9 cellular contexts compared by ENCODE assay signal in genomic region chr1:247906504-247907047, GRCh38.
DNase-seq lines count a peak whose midpoint lies in the region; ATAC-seq and TF ChIP-seq lines count a peak whose summit lies in the region.
"Had no signal": no experiment of that assay in that cellular context is flagged by ENCODE, and none has a peak within 500 bp of the region (broad histone marks: within the 10 kb centered on the region; RNA-seq: fewer than 3 reads in every experiment).

No MANE protein-coding gene starts in this region.

- H3K9me3 Mint-ChIP-seq in activated naive CD4-positive, alpha-beta T cell treated with anti-CD3 and anti-CD28 coated beads, Interleukin-2, amount 10 ng/mL, durations not matched to agents 7 days and 5 days = peaks cover 1% of the 10 kb centered on the region
- peaks cover 6 to 26% of the 10 kb centered on the region in 2 donors for H3K9me3 Mint-ChIP-seq in stimulated activated naive CD8-positive, alpha-beta T cell treated with anti-CD3 and anti-CD28 coated beads, Interleukin-15, amount 100 ng/mL, for 72 hours

- no peak for DNase-seq in activated naive CD4-positive, alpha-beta T cell treated with anti-CD3 and anti-CD28 coated beads, Interleukin-2, amount 10 ng/mL, durations not matched to agents 7 days and 5 days
- DNase-seq in activated naive CD4-positive, alpha-beta T cell (lab: John Stamatoyannopoulos, UW) = no peak
- DNase-seq in SW480 (ENCODE audit: low spot score) (peak; percentile 91), fibroblast of mammary gland (ENCODE audit: low read depth) (peak; percentile 39), COR-L47 (lab: John Stamatoyannopoulos, UW) (no peak), GM20000 (ENCODE audit: low spot score) (no peak)
- DNase-seq in stimulated activated naive CD8-positive, alpha-beta T cell treated with anti-CD3 and anti-CD28 coated beads, Interleukin-15, amount 100 ng/mL, for 72 hours = peak in 1 of 2 donors; percentile 49
- DNase-seq in effector CD8-positive, alpha-beta T cell (lab: John Stamatoyannopoulos, UW) = no peak
- DNase-seq: right cardiac atrium had no signal

- peak overlapping the region; percentile 44 for H3K4me3 Mint-ChIP-seq in activated naive CD4-positive, alpha-beta T cell treated with anti-CD3 and anti-CD28 coated beads, Interleukin-2, amount 10 ng/mL, durations not matched to agents 7 days and 5 days
- H3K4me3 Mint-ChIP-seq in stimulated activated naive CD8-positive, alpha-beta T cell treated with anti-CD3 and anti-CD28 coated beads, Interleukin-15, amount 100 ng/mL, for 72 hours = peak overlapping the region; percentile 83

- TF ChIP-seq CTCF in fibroblast of mammary gland (conservative IDR thresholded peaks at IDR 0.05; ENCODE audit: control insufficient read depth, insufficient read depth, low read depth, low read length) = no peak
- no peak for TF ChIP-seq CTCF in GM20000 (IDR thresholded peaks at IDR 0.05; ENCODE audit: extremely low read depth, missing control alignments)

- H3K27me3 Mint-ChIP-seq in activated naive CD4-positive, alpha-beta T cell treated with anti-CD3 and anti-CD28 coated beads, Interleukin-2, amount 10 ng/mL, durations not matched to agents 7 days and 5 days = peaks cover 8% of the 10 kb centered on the region
- no peaks in the 10 kb centered on the region for H3K27me3 Mint-ChIP-seq in stimulated activated naive CD8-positive, alpha-beta T cell treated with anti-CD3 and anti-CD28 coated beads, Interleukin-15, amount 100 ng/mL, for 72 hours

- H3K4me3 ChIP-seq in fibroblast of mammary gland (ENCODE audit: control insufficient read depth, low read depth, low read length) = no peak overlapping the region

- peak; percentile 94 for ATAC-seq in stimulated activated naive CD8-positive, alpha-beta T cell treated with anti-CD3 and anti-CD28 coated beads, Interleukin-15, amount 100 ng/mL, for 72 hours

- CTCF ChIA-PET in activated naive CD4-positive, alpha-beta T cell treated with anti-CD3 and anti-CD28 coated beads, Interleukin-2, amount 10 ng/mL, durations not matched to agents 7 days and 5 days (lab: Charles Lee) = interaction anchor here (0.7 to 1.1 kb wide), 2 partner anchors 49 to 333 kb away, joined by 3 read pairs; no protein-coding TSS in a partner anchor

- peaks cover 28% of the 10 kb centered on the region for H3K4me1 Mint-ChIP-seq in activated naive CD4-positive, alpha-beta T cell treated with anti-CD3 and anti-CD28 coated beads, Interleukin-2, amount 10 ng/mL, durations not matched to agents 7 days and 5 days
- H3K4me1 Mint-ChIP-seq in stimulated activated naive CD8-positive, alpha-beta T cell treated with anti-CD3 and anti-CD28 coated beads, Interleukin-15, amount 100 ng/mL, for 72 hours = peaks cover 18% of the 10 kb centered on the region

- H3K27ac Mint-ChIP-seq in activated naive CD4-positive, alpha-beta T cell treated with anti-CD3 and anti-CD28 coated beads, Interleukin-2, amount 10 ng/mL, durations not matched to agents 7 days and 5 days = peak overlapping the region; percentile 73
- H3K27ac Mint-ChIP-seq in stimulated activated naive CD8-positive, alpha-beta T cell treated with anti-CD3 and anti-CD28 coated beads, Interleukin-15, amount 100 ng/mL, for 72 hours = peak overlapping the region in 1 of 2 donors; percentile 73

- H3K36me3 Mint-ChIP-seq in activated naive CD4-positive, alpha-beta T cell treated with anti-CD3 and anti-CD28 coated beads, Interleukin-2, amount 10 ng/mL, durations not matched to agents 7 days and 5 days = no peaks in the 10 kb centered on the region

Comparison
In these comparisons a context has a peak if more than half of its experiments do, and no peak if none do; other contexts are left out.
1. DNase-seq: peak in SW480 (single experiment) and fibroblast of mammary gland (single experiment); none in activated naive CD4-positive, alpha-beta T cell treated with anti-CD3 and anti-CD28 coated beads, Interleukin-2, amount 10 ng/mL, durations not matched to agents 7 days and 5 days (single experiment), activated naive CD4-positive, alpha-beta T cell (0 of 4), effector CD8-positive, alpha-beta T cell (single experiment), COR-L47 (single experiment) and GM20000 (single experiment).